Comparison of ENCODE assay signal across 8 cellular contexts in genomic region chr6:41779793-41780622, GRCh38. TPM values are rescaled to one million over a fixed set of nuclear protein-coding genes. Genes with fewer than 3 reads are reported as not detected.
DNase-seq lines count a peak whose midpoint lies in the region; FAIRE-seq and TF ChIP-seq lines count a peak whose summit lies in the region.

A gene with protein sequence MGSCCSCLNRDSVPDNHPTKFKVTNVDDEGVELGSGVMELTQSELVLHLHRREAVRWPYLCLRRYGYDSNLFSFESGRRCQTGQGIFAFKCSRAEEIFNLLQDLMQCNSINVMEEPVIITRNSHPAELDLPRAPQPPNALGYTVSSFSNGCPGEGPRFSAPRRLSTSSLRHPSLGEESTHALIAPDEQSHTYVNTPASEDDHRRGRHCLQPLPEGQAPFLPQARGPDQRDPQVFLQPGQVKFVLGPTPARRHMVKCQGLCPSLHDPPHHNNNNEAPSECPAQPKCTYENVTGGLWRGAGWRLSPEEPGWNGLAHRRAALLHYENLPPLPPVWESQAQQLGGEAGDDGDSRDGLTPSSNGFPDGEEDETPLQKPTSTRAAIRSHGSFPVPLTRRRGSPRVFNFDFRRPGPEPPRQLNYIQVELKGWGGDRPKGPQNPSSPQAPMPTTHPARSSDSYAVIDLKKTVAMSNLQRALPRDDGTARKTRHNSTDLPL (minus strand): TSS chr6:41779900. CDS start chr6:41776987, 2,913 bp downstream.

- H3K4me1 Mint-ChIP-seq in Caco-2 (ENCODE audit: low read depth, unreplicated experiment), result peaks cover 18% of the 10 kb centered on the region

- H3K27ac Mint-ChIP-seq in Caco-2 (ENCODE audit: unreplicated experiment), result peak within 1 kb of the TSS; percentile 74

- CTCF ChIA-PET in Caco-2 (lab: Charles Lee), result interaction anchor here (0.6 to 1.0 kb wide), 6 partner anchors 46 to 268 kb away, joined by 3 to 7 read pairs (median 4); partner anchors contain the start of gene MED20
- CTCF ChIA-PET in H1 (lab: Charles Lee; ENCODE audit: partially characterized antibody), result interaction anchor here (0.6 to 1.5 kb wide), 4 partner anchors 20 to 312 kb away, joined by 3 read pairs; no protein-coding TSS in a partner anchor

- H3K18ac ChIP-seq in H1 (ENCODE audit: extremely low read depth, low read length), result no peak within 1 kb of the TSS; the same call in 1 of the 2 replicates

- H3K79me2 ChIP-seq in H1 (ENCODE audit: control insufficient read depth in 1 of 2, insufficient read depth in 2 of 2, low read length in 2 of 2), result no peaks in the 10 kb centered on the region

- H3K9me3 ChIP-seq in Caco-2, result no peaks in the 10 kb centered on the region
- H3K9me3 ChIP-seq in H1 (ENCODE audit: insufficient read depth in 2 of 2, low read depth in 1 of 2, low read length in 1 of 2), result no peaks in the 10 kb centered on the region
- no peaks in the 10 kb centered on the region for H3K9me3 ChIP-seq in mesodermal cell (ENCODE audit: control insufficient read depth, low read length)

- no peaks in the 10 kb centered on the region for H3K79me1 ChIP-seq in H1 (ENCODE audit: low read depth, low read length)

- H4K5ac ChIP-seq in H1 (ENCODE audit: insufficient read length, low read depth, low read length), result no peak within 1 kb of the TSS

- peak; percentile 97 for TF ChIP-seq RAD21 in H1 (IDR thresholded peaks at IDR 0.05 in 1 of 2, conservative IDR thresholded peaks at IDR 0.05 in 1 of 2; ENCODE audit: low read depth in 2 of 2, low read length in 2 of 2)

- 0 out of 2 replicates have a peak, but pooled peaks cover 3% of the 10 kb centered on the region for H3K4me1 ChIP-seq in Caco-2
- H3K4me1 ChIP-seq in H1 (replicated peaks in 1 of 4; ENCODE audit: control insufficient read depth in 3 of 4, insufficient read depth in 4 of 4, low read length in 3 of 4), result peaks cover 2 to 7% (median 6%) of the 10 kb centered on the region in 4 experiments; a peak in 4 of 7 replicates
- peaks cover 8% of the 10 kb centered on the region for H3K4me1 ChIP-seq in mesodermal cell (ENCODE audit: control insufficient read depth, insufficient read depth, low read length, poor library complexity, severe bottlenecking)

- no peak within 1 kb of the TSS for H2BK15ac ChIP-seq in H1 (ENCODE audit: low read length)

- BruUV-seq in Caco-2 (replicated peaks; lab: Mats Ljungman, UMichigan), result no TSS peak

- no peak for FAIRE-seq in H1 (lab: Jason Lieb, UNC)

- no peak within 1 kb of the TSS for H2BK5ac ChIP-seq in H1 (ENCODE audit: low read depth, low read length)

- H2BK120ac ChIP-seq in H1 (replicated peaks; ENCODE audit: low read depth, low read length), result no peak within 1 kb of the TSS

- peaks cover 0 to 3% of the 10 kb centered on the region in 2 experiments for H4K20me1 ChIP-seq in H1 (replicated peaks in 1 of 2; ENCODE audit: control insufficient read depth in 1 of 2, insufficient read depth in 2 of 2, low read length in 2 of 2)

- H3K9ac ChIP-seq in H1 (replicated peaks in 1 of 4; ENCODE audit: extremely low read depth in 1 of 4, low read depth in 3 of 4, low read length in 3 of 4), result peak within 1 kb of the TSS in 2 of 4 experiments; percentile 31 to 57; a peak in 2 of 7 replicates

- no peak within 1 kb of the TSS; the same call in 1 of the 2 replicates for H4K8ac ChIP-seq in H1 (ENCODE audit: extremely low read depth, insufficient read depth, low read length)

- TF ChIP-seq CTCF in Caco-2 (IDR thresholded peaks at IDR 0.05; ENCODE audit: insufficient read depth in 1 of 2, low read depth in 1 of 2, low read length in 1 of 2, severe bottlenecking in 1 of 2, unreplicated experiment in 1 of 2), result peak; percentile 85 to 96
- TF ChIP-seq CTCF in GM20000 (IDR thresholded peaks at IDR 0.05; ENCODE audit: extremely low read depth, missing control alignments), result peak; percentile 96
- TF ChIP-seq CTCF in H1 (IDR thresholded peaks at IDR 0.05; ENCODE audit: control extremely low read depth in 1 of 3, insufficient read depth in 1 of 3, low read depth in 1 of 3, low read length in 3 of 3), result peak; percentile 92 to 97 (median 96)

- H3K14ac ChIP-seq in H1 (ENCODE audit: insufficient read length), result no peak within 1 kb of the TSS

- H4K91ac ChIP-seq in H1 (replicated peaks; ENCODE audit: insufficient read length, low read length), result no peak within 1 kb of the TSS

- H3K4me3 ChIP-seq in Caco-2 (ENCODE audit: low read depth, low read length) (peak within 1 kb of the TSS; percentile 82), H1 (ENCODE audit: extremely low read depth in 1 of 4, insufficient read depth in 2 of 4, low read depth in 3 of 4, low read length in 4 of 4) (peak within 1 kb of the TSS; percentile 55 to 85 (median 74)), mesodermal cell (ENCODE audit: extremely low read depth, insufficient read depth, low read length, poor library complexity, severe bottlenecking) (peak within 1 kb of the TSS; percentile 66)

- no peak within 1 kb of the TSS for H2BK20ac ChIP-seq in H1 (ENCODE audit: low read length)

- H2BK12ac ChIP-seq in H1 (ENCODE audit: low read depth, low read length), result no peak within 1 kb of the TSS

- no peaks in the 10 kb centered on the region for H3K27me3 Mint-ChIP-seq in Caco-2 (ENCODE audit: insufficient read depth, unreplicated experiment)

- WGBS in H1 (ENCODE audit: extremely low coverage in 1 of 2, insufficient coverage in 1 of 2, insufficient read length in 1 of 2, insufficient replicate concordance in 2 of 2, low coverage in 1 of 2, low lambda C conversion rate in 2 of 2, missing lambda C conversion rate in 1 of 2), 2 experiments, result 1% methylated on average over 28 of the region's 73 CpGs; no CpG with 5 or more reads in 1 of the 2 experiments
- 0% methylated on average over 67 to 73 of the region's 73 CpGs for WGBS in mesodermal cell (ENCODE audit: insufficient coverage in 2 of 2), 2 experiments

- H3K4me3 Mint-ChIP-seq in Caco-2 (ENCODE audit: unreplicated experiment), result peak within 1 kb of the TSS; percentile 88

- H3K23me2 ChIP-seq in H1 (ENCODE audit: low read depth, low read length), result peaks cover 8% of the 10 kb centered on the region

- no peak within 1 kb of the TSS for H2AK5ac ChIP-seq in H1 (ENCODE audit: low read depth, low read length)

- intact Hi-C loops in Caco-2 (cut with micrococcal nuclease; ENCODE audit: unreplicated experiment), result loop anchor here (1.0 kb wide), 2 partner anchors 156 to 264 kb away; no protein-coding TSS in a partner anchor

- no peak for TF ChIP-seq POLR2A in H1 (IDR thresholded peaks at IDR 0.05; ENCODE audit: control extremely low read depth in 1 of 2, low read depth in 2 of 2, low read length in 2 of 2)

- peaks cover 3% of the 10 kb centered on the region for H3K36me3 ChIP-seq in Caco-2 (ENCODE audit: control insufficient read depth, insufficient read depth, low read length)
- no peaks in the 10 kb centered on the region; a peak in 1 of 8 replicates for H3K36me3 ChIP-seq in H1 (ENCODE audit: control insufficient read depth in 2 of 4, insufficient read depth in 4 of 4, low read length in 3 of 4)
- H3K36me3 ChIP-seq in mesodermal cell (ENCODE audit: control insufficient read depth, insufficient read depth, low read length), result peaks cover 18% of the 10 kb centered on the region

- peak within 1 kb of the TSS; percentile 92 to 94 for H3K4me2 ChIP-seq in H1 (ENCODE audit: insufficient read depth in 1 of 2, low read depth in 2 of 2, low read length in 2 of 2)

- H3K27ac ChIP-seq in H1 (ENCODE audit: low read depth, low read length) (no peak within 1 kb of the TSS), mesodermal cell (ENCODE audit: low read depth, low read length, severe bottlenecking) (peak within 1 kb of the TSS; percentile 29)

- H2AFZ ChIP-seq in H1 (ENCODE audit: low read length), result peak within 1 kb of the TSS; percentile 89; the same call in 1 of the 2 replicates

- no peaks in the 10 kb centered on the region for H3K9me3 Mint-ChIP-seq in Caco-2 (ENCODE audit: unreplicated experiment)

- POLR2A ChIA-PET in Caco-2 (lab: Charles Lee), result interaction anchor here (0.6 to 1.0 kb wide), 4 partner anchors 13 to 966 kb away, joined by 3 to 5 read pairs (median 3); partner anchors contain the start of genes BYSL, MED20 and TBCC
- POLR2A ChIA-PET in H1 (lab: Charles Lee; ENCODE audit: partially characterized antibody), result interaction anchor here (1.0 kb wide), 1 partner anchor 46 kb away, joined by 3 read pairs; no protein-coding TSS in a partner anchor

- H3K56ac ChIP-seq in H1 (replicated peaks; ENCODE audit: insufficient read length, low read depth, low read length), result no peak within 1 kb of the TSS

- no peak within 1 kb of the TSS for H3K23ac ChIP-seq in H1 (ENCODE audit: insufficient read length)

- TF ChIP-seq EP300 in H1 (IDR thresholded peaks at IDR 0.05; ENCODE audit: borderline replicate concordance in 1 of 2, low read depth in 2 of 2, low read length in 2 of 2), result peak in 1 of 2 experiments; percentile 58; a peak in 1 of 3 replicates

- H3K36me3 Mint-ChIP-seq in Caco-2 (ENCODE audit: insufficient read depth, unreplicated experiment), result peaks cover 6% of the 10 kb centered on the region

- peak; percentile 96 to 99 for DNase-seq in Caco-2
- DNase-seq in GM20000 (ENCODE audit: low spot score), result peak; percentile 99
- DNase-seq in HS-5 (ENCODE audit: low read depth), result peak; percentile 77
- peak; percentile 97 for DNase-seq in NK-92 treated with Interleukin-12 subunit alpha and Interleukin-12 subunit beta, amount 100 ng/mL, for 24 hours (lab: John Stamatoyannopoulos, UW)
- peak; percentile 96 to 100 (median 98) for DNase-seq in activated CD8-positive, alpha-beta memory T cell treated with anti-CD3 and anti-CD28 coated beads for 48 hours (ENCODE audit: low read depth in 2 of 3, low spot score in 2 of 3)
- peak; percentile 95 to 100 for DNase-seq in H1 (ENCODE audit: low read depth in 1 of 2, low spot score in 2 of 2)
- DNase-seq in stimulated activated CD8-positive, alpha-beta memory T cell treated with anti-CD3 and anti-CD28 coated beads, Interleukin-15, amount 100 ng/mL, for 24 hours (ENCODE audit: low read depth), result peak; percentile 99

- H3K4ac ChIP-seq in H1 (replicated peaks; ENCODE audit: insufficient read length, low read depth, low read length), result no peak within 1 kb of the TSS

- no peaks in the 10 kb centered on the region for H3K27me3 ChIP-seq in Caco-2 (replicated peaks; ENCODE audit: control insufficient read depth, insufficient read depth, low read length)
- peaks cover 2 to 30% (median 16%) of the 10 kb centered on the region in 4 experiments; a peak in 6 of 7 replicates for H3K27me3 ChIP-seq in H1 (replicated peaks in 1 of 4; ENCODE audit: control insufficient read depth in 3 of 4, extremely low read depth in 1 of 4, insufficient read depth in 3 of 4, low read length in 3 of 4)

RNA-seq across cellular contexts. Expression of the gene that starts here (rescaled TPM):
- total RNA-seq in Caco-2 (2022), result 4.1 and 4.3 TPM in 2 replicates
- total RNA-seq in H1 (2021; fragmentation: NEBNext Ultra II Directional; extraction: Animal tissue kit (Norgen Biotek cat#: 25700)), result 3.4 and 3.9 TPM in 2 replicates
- polyA plus RNA-seq in H1 (2011; rRNA removed), result 4.4 and 8.4 TPM in 2 replicates
- 5.4 TPM for polyA plus RNA-seq in H1 (2011; cell fraction: cytosol; rRNA removed)
- 14.9 TPM for polyA plus RNA-seq in H1 (2011; cell fraction: nucleus; rRNA removed)
- polyA plus RNA-seq in H1 (2012, experiment 1 of 2), result 1.3 to 4.2 TPM (median 3.1 TPM) in 4 replicates
- 4.2 TPM for polyA plus RNA-seq in H1 (2012, experiment 2 of 2)
- 2.8 TPM for polyA plus RNA-seq in H1 (2013, experiment 1 of 2)
- 2.5 TPM for polyA plus RNA-seq in H1 (2013, experiment 2 of 2)
- polyA minus RNA-seq in H1 (2011; rRNA and poly(A)+ RNA removed), result 1.1 and 2.8 TPM in 2 replicates
- 3.6 TPM for polyA minus RNA-seq in H1 (2011; cell fraction: cytosol; rRNA and poly(A)+ RNA removed)
- polyA minus RNA-seq in H1 (2011; cell fraction: nucleus; rRNA and poly(A)+ RNA removed), result 3.2 TPM
- 10.3 TPM for polyA plus RNA-seq in mesodermal cell (2013, experiment 1 of 2)
- 8.5 TPM for polyA plus RNA-seq in mesodermal cell (2013, experiment 2 of 2)
